Comparison of ENCODE assay signal across 12 cellular contexts in genomic region chr6:80165819-80166218, GRCh38.
"Had no signal": no experiment of that assay in that cellular context is flagged by ENCODE, and none has a peak within 500 bp of the region (broad histone marks: within the 10 kb centered on the region; RNA-seq: fewer than 3 reads in every experiment).

No MANE protein-coding gene starts in this region.

- ATAC-seq: body of pancreas, left ventricle myocardium superior, right cardiac atrium had no signal

- H3K4me3 ChIP-seq: body of pancreas, smooth muscle cell, thoracic aorta had no signal

- H3K27me3 ChIP-seq: body of pancreas had no signal

- DNase-seq: activated gamma-delta T cell, amygdala, body of pancreas, caudate nucleus, hippocampal formation, kidney, left ventricle myocardium superior, occipital lobe, right cardiac atrium had no signal

- H3K4me2 ChIP-seq: smooth muscle cell had no signal

- H3K27ac ChIP-seq: body of pancreas, thoracic aorta had no signal

- H3K36me3 ChIP-seq: thoracic aorta had no signal

- FAIRE-seq: colon, kidney had no signal

- H3K9me3 ChIP-seq: body of pancreas, thoracic aorta had no signal
